ENCODE assay signal across 1 cellular context in genomic region chr21:34073032-34073748, GRCh38.
TF ChIP-seq lines count a peak whose summit lies in the region.

MRPS6 (plus strand) TSS chr21:34073578; CDS start chr21:34073701, 123 bp downstream.
SLC5A3 (plus strand) TSS chr21:34073578; CDS start chr21:34095199, 21,621 bp downstream.

TF ChIP-seq in HepG2, 621 proteins besides CTCF, POLR2A, EP300 and RAD21 (continued from another document and continues in another):
- TF ChIP-seq, protein P1, sequence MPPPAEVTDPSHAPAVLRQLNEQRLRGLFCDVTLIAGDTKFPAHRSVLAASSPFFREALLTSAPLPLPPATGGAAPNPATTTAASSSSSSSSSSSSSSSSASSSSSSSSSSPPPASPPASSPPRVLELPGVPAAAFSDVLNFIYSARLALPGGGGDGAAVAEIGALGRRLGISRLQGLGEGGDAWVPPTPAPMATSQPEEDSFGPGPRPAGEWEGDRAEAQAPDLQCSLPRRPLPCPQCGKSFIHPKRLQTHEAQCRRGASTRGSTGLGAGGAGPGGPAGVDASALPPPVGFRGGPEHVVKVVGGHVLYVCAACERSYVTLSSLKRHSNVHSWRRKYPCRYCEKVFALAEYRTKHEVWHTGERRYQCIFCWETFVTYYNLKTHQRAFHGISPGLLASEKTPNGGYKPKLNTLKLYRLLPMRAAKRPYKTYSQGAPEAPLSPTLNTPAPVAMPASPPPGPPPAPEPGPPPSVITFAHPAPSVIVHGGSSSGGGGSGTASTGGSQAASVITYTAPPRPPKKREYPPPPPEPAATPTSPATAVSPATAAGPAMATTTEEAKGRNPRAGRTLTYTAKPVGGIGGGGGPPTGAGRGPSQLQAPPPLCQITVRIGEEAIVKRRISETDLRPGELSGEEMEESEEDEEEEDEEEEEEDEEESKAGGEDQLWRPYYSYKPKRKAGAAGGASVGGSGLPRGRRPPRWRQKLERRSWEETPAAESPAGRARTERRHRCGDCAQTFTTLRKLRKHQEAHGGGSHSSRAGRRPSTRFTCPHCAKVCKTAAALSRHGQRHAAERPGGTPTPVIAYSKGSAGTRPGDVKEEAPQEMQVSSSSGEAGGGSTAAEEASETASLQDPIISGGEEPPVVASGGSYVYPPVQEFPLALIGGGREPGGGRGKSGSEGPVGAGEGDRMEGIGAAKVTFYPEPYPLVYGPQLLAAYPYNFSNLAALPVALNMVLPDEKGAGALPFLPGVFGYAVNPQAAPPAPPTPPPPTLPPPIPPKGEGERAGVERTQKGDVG (CRISPR knock-in tag; IDR thresholded peaks at IDR 0.05; ENCODE audit: borderline replicate concordance), result no peak
- TF ChIP-seq RBFOX2 (IDR thresholded peaks at IDR 0.05; ENCODE audit: low read depth, low read length), result peak; percentile 91
- TF ChIP-seq, protein P2, sequence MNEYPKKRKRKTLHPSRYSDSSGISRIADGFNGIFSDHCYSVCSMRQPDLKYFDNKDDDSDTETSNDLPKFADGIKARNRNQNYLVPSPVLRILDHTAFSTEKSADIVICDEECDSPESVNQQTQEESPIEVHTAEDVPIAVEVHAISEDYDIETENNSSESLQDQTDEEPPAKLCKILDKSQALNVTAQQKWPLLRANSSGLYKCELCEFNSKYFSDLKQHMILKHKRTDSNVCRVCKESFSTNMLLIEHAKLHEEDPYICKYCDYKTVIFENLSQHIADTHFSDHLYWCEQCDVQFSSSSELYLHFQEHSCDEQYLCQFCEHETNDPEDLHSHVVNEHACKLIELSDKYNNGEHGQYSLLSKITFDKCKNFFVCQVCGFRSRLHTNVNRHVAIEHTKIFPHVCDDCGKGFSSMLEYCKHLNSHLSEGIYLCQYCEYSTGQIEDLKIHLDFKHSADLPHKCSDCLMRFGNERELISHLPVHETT (CRISPR knock-in tag; conservative IDR thresholded peaks at IDR 0.05), result no peak
- TF ChIP-seq HNF4A (CRISPR knock-in tag; IDR thresholded peaks at IDR 0.05), result no peak
- TF ChIP-seq ZNF251 (CRISPR knock-in tag; IDR thresholded peaks at IDR 0.05), result no peak
- TF ChIP-seq RBAK (CRISPR knock-in tag; IDR thresholded peaks at IDR 0.05), result no peak
- TF ChIP-seq, protein P3, sequence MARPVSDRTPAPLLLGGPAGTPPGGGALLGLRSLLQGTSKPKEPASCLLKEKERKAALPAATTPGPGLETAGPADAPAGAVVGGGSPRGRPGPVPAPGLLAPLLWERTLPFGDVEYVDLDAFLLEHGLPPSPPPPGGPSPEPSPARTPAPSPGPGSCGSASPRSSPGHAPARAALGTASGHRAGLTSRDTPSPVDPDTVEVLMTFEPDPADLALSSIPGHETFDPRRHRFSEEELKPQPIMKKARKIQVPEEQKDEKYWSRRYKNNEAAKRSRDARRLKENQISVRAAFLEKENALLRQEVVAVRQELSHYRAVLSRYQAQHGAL (CRISPR knock-in tag; IDR thresholded peaks at IDR 0.05; ENCODE audit: not compliant biosample characterization), result no peak
- TF ChIP-seq HES4 (CRISPR knock-in tag; IDR thresholded peaks at IDR 0.05; ENCODE audit: borderline replicate concordance), result no peak; the same call in 1 of the 2 replicates
- TF ChIP-seq, protein P4, sequence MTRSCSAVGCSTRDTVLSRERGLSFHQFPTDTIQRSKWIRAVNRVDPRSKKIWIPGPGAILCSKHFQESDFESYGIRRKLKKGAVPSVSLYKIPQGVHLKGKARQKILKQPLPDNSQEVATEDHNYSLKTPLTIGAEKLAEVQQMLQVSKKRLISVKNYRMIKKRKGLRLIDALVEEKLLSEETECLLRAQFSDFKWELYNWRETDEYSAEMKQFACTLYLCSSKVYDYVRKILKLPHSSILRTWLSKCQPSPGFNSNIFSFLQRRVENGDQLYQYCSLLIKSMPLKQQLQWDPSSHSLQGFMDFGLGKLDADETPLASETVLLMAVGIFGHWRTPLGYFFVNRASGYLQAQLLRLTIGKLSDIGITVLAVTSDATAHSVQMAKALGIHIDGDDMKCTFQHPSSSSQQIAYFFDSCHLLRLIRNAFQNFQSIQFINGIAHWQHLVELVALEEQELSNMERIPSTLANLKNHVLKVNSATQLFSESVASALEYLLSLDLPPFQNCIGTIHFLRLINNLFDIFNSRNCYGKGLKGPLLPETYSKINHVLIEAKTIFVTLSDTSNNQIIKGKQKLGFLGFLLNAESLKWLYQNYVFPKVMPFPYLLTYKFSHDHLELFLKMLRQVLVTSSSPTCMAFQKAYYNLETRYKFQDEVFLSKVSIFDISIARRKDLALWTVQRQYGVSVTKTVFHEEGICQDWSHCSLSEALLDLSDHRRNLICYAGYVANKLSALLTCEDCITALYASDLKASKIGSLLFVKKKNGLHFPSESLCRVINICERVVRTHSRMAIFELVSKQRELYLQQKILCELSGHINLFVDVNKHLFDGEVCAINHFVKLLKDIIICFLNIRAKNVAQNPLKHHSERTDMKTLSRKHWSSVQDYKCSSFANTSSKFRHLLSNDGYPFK (CRISPR knock-in tag; IDR thresholded peaks at IDR 0.05; ENCODE audit: borderline replicate concordance), result no peak
- TF ChIP-seq ELF4 (CRISPR knock-in tag; IDR thresholded peaks at IDR 0.05; ENCODE audit: borderline replicate concordance), result no peak
- TF ChIP-seq AKAP8 (CRISPR knock-in tag; IDR thresholded peaks at IDR 0.05), result no peak; the same call in 1 of the 2 replicates
- 0 out of 2 replicates have a peak, but pooled peaks have one; percentile 39 for TF ChIP-seq LBX2 (CRISPR knock-in tag; IDR thresholded peaks at IDR 0.05; ENCODE audit: borderline replicate concordance)
- TF ChIP-seq PHF20 (CRISPR knock-in tag; IDR thresholded peaks at IDR 0.05), result peak; percentile 45; the same call in 1 of the 2 replicates
- TF ChIP-seq SUZ12 (IDR thresholded peaks at IDR 0.05; ENCODE audit: low read depth, low read length), result no peak
- TF ChIP-seq, protein P5, sequence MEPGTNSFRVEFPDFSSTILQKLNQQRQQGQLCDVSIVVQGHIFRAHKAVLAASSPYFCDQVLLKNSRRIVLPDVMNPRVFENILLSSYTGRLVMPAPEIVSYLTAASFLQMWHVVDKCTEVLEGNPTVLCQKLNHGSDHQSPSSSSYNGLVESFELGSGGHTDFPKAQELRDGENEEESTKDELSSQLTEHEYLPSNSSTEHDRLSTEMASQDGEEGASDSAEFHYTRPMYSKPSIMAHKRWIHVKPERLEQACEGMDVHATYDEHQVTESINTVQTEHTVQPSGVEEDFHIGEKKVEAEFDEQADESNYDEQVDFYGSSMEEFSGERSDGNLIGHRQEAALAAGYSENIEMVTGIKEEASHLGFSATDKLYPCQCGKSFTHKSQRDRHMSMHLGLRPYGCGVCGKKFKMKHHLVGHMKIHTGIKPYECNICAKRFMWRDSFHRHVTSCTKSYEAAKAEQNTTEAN (CRISPR knock-in tag; conservative IDR thresholded peaks at IDR 0.05), result no peak
- no peak for TF ChIP-seq ZNF749 (CRISPR knock-in tag; IDR thresholded peaks at IDR 0.05; ENCODE audit: borderline replicate concordance)
- no peak for TF ChIP-seq ZNF550 (CRISPR knock-in tag; IDR thresholded peaks at IDR 0.05; ENCODE audit: borderline replicate concordance)
- TF ChIP-seq, protein P6, sequence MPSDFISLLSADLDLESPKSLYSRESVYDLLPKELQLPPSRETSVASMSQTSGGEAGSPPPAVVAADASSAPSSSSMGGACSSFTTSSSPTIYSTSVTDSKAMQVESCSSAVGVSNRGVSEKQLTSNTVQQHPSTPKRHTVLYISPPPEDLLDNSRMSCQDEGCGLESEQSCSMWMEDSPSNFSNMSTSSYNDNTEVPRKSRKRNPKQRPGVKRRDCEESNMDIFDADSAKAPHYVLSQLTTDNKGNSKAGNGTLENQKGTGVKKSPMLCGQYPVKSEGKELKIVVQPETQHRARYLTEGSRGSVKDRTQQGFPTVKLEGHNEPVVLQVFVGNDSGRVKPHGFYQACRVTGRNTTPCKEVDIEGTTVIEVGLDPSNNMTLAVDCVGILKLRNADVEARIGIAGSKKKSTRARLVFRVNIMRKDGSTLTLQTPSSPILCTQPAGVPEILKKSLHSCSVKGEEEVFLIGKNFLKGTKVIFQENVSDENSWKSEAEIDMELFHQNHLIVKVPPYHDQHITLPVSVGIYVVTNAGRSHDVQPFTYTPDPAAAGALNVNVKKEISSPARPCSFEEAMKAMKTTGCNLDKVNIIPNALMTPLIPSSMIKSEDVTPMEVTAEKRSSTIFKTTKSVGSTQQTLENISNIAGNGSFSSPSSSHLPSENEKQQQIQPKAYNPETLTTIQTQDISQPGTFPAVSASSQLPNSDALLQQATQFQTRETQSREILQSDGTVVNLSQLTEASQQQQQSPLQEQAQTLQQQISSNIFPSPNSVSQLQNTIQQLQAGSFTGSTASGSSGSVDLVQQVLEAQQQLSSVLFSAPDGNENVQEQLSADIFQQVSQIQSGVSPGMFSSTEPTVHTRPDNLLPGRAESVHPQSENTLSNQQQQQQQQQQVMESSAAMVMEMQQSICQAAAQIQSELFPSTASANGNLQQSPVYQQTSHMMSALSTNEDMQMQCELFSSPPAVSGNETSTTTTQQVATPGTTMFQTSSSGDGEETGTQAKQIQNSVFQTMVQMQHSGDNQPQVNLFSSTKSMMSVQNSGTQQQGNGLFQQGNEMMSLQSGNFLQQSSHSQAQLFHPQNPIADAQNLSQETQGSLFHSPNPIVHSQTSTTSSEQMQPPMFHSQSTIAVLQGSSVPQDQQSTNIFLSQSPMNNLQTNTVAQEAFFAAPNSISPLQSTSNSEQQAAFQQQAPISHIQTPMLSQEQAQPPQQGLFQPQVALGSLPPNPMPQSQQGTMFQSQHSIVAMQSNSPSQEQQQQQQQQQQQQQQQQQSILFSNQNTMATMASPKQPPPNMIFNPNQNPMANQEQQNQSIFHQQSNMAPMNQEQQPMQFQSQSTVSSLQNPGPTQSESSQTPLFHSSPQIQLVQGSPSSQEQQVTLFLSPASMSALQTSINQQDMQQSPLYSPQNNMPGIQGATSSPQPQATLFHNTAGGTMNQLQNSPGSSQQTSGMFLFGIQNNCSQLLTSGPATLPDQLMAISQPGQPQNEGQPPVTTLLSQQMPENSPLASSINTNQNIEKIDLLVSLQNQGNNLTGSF (CRISPR knock-in tag; IDR thresholded peaks at IDR 0.05), result 0 out of 2 replicates have a peak, but pooled peaks have one; percentile 19
- no peak for TF ChIP-seq SMARCE1 (IDR thresholded peaks at IDR 0.05; ENCODE audit: borderline replicate concordance)
- TF ChIP-seq, protein P7, sequence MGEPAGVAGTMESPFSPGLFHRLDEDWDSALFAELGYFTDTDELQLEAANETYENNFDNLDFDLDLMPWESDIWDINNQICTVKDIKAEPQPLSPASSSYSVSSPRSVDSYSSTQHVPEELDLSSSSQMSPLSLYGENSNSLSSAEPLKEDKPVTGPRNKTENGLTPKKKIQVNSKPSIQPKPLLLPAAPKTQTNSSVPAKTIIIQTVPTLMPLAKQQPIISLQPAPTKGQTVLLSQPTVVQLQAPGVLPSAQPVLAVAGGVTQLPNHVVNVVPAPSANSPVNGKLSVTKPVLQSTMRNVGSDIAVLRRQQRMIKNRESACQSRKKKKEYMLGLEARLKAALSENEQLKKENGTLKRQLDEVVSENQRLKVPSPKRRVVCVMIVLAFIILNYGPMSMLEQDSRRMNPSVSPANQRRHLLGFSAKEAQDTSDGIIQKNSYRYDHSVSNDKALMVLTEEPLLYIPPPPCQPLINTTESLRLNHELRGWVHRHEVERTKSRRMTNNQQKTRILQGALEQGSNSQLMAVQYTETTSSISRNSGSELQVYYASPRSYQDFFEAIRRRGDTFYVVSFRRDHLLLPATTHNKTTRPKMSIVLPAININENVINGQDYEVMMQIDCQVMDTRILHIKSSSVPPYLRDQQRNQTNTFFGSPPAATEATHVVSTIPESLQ (CRISPR knock-in tag; conservative IDR thresholded peaks at IDR 0.05), result no peak
- TF ChIP-seq NFE2L2 (IDR thresholded peaks at IDR 0.05; ENCODE audit: low read length), result no peak
- no peak for TF ChIP-seq AFF4 (CRISPR knock-in tag; IDR thresholded peaks at IDR 0.05)
- TF ChIP-seq CC2D1A (CRISPR knock-in tag; IDR thresholded peaks at IDR 0.05), result no peak
- peak; percentile 39; the same call in 1 of the 2 replicates for TF ChIP-seq ZNF788 (CRISPR knock-in tag; IDR thresholded peaks at IDR 0.05; ENCODE audit: borderline replicate concordance)
- no peak for TF ChIP-seq ZNF570 (CRISPR knock-in tag; IDR thresholded peaks at IDR 0.05; ENCODE audit: borderline replicate concordance)
- no peak for TF ChIP-seq KAT2B (IDR thresholded peaks at IDR 0.05; ENCODE audit: borderline replicate concordance, low read depth, low read length)
- TF ChIP-seq SMYD3 (CRISPR knock-in tag; IDR thresholded peaks at IDR 0.05), result no peak
- TF ChIP-seq, protein P8, sequence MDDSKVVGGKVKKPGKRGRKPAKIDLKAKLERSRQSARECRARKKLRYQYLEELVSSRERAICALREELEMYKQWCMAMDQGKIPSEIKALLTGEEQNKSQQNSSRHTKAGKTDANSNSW (CRISPR knock-in tag; IDR thresholded peaks at IDR 0.05; ENCODE audit: borderline replicate concordance), result no peak
- TF ChIP-seq ZNF367 (CRISPR knock-in tag; IDR thresholded peaks at IDR 0.05; ENCODE audit: borderline replicate concordance), result no peak
- TF ChIP-seq ZNF672 (CRISPR knock-in tag; IDR thresholded peaks at IDR 0.05), result no peak
- peak; percentile 96 for TF ChIP-seq POLR2G (IDR thresholded peaks at IDR 0.05; ENCODE audit: low read depth, low read length)
- no peak for TF ChIP-seq ZIK1 (CRISPR knock-in tag; IDR thresholded peaks at IDR 0.05; ENCODE audit: borderline replicate concordance, low read depth)
- TF ChIP-seq MED1 (CRISPR knock-in tag; IDR thresholded peaks at IDR 0.05), result peak; percentile 40; the same call in 1 of the 2 replicates
- no peak for TF ChIP-seq SRF (IDR thresholded peaks at IDR 0.05; ENCODE audit: low read depth, low read length)
- peak; percentile 34 for TF ChIP-seq RBM39 (IDR thresholded peaks at IDR 0.05; ENCODE audit: low read depth, low read length, poor library complexity, severe bottlenecking)
- TF ChIP-seq HOXA3 (CRISPR knock-in tag; IDR thresholded peaks at IDR 0.05), result peak; percentile 53; the same call in 1 of the 2 replicates
- TF ChIP-seq CREM (IDR thresholded peaks at IDR 0.05), result no peak
- TF ChIP-seq CREM (CRISPR knock-in tag; IDR thresholded peaks at IDR 0.05), result no peak
